ENCODE assay signal across 1 cellular context in the genomic region with DNA sequence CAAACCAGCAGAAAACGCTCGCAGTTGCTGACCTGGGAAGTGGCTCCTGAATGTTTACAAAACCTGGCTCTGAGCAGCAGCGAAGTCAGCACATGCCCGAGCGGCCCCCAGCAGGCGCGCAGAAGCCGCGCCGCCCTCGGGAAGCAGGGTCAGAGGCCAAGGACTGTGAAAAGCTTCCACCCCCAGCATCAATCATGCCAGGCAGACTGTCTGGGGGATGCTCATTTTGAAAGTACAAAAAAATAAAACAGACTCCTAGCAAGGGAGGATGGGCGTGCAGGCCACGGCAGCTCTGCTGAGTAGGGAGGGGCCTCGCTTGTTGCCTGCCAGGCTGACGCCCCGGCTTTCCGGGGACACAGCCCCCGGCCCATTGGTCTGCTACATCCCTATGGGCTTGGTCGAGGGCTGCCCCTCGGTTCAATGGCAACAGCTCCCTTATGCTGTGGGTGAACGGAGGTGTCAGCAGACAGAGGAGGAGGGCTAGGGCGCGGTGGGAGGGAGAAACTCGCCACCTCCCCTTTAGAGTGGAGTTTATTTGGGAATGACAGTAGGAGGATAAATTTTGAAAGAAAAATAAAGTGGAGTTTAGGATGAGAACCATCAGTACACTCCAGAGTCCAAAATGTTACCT.
TF ChIP-seq lines count a peak whose summit lies in the region.

No MANE protein-coding gene starts in this region.

TF ChIP-seq in HepG2, 621 proteins besides CTCF, POLR2A, EP300 and RAD21 (continued from another document and continues in another):
- TF ChIP-seq, protein P1, sequence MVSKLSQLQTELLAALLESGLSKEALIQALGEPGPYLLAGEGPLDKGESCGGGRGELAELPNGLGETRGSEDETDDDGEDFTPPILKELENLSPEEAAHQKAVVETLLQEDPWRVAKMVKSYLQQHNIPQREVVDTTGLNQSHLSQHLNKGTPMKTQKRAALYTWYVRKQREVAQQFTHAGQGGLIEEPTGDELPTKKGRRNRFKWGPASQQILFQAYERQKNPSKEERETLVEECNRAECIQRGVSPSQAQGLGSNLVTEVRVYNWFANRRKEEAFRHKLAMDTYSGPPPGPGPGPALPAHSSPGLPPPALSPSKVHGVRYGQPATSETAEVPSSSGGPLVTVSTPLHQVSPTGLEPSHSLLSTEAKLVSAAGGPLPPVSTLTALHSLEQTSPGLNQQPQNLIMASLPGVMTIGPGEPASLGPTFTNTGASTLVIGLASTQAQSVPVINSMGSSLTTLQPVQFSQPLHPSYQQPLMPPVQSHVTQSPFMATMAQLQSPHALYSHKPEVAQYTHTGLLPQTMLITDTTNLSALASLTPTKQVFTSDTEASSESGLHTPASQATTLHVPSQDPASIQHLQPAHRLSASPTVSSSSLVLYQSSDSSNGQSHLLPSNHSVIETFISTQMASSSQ (IDR thresholded peaks at IDR 0.05; ENCODE audit: low read depth), result no peak
- TF ChIP-seq, protein P1 (CRISPR knock-in tag; IDR thresholded peaks at IDR 0.05; ENCODE audit: borderline replicate concordance), result peak; percentile 76
- TF ChIP-seq NFE2 (CRISPR knock-in tag; IDR thresholded peaks at IDR 0.05) (no peak), RCOR2 (CRISPR knock-in tag; IDR thresholded peaks at IDR 0.05) (peak; percentile 72), ZNF775 (CRISPR knock-in tag; IDR thresholded peaks at IDR 0.05; ENCODE audit: borderline replicate concordance) (no peak; the same call in 1 of the 2 replicates), ZBTB20 (CRISPR knock-in tag; IDR thresholded peaks at IDR 0.05; ENCODE audit: borderline replicate concordance, low read depth) (peak; percentile 92; the same call in 1 of the 2 replicates), ZFX (CRISPR knock-in tag; IDR thresholded peaks at IDR 0.05; ENCODE audit: low read depth) (peak; percentile 56; the same call in 1 of the 2 replicates), TBP (CRISPR knock-in tag; IDR thresholded peaks at IDR 0.05) (no peak), NFATC3 (CRISPR knock-in tag; IDR thresholded peaks at IDR 0.05) (peak; percentile 73; the same call in 1 of the 2 replicates), ZSCAN12 (CRISPR knock-in tag; IDR thresholded peaks at IDR 0.05) (peak; percentile 99), ZFP37 (CRISPR knock-in tag; IDR thresholded peaks at IDR 0.05; ENCODE audit: borderline replicate concordance) (peak; percentile 99), SMAD3 (CRISPR knock-in tag; IDR thresholded peaks at IDR 0.05) (peak; percentile 80; the same call in 1 of the 2 replicates), TAF1 (CRISPR knock-in tag; IDR thresholded peaks at IDR 0.05) (no peak; the same call in 1 of the 2 replicates), ELF3 (CRISPR knock-in tag; IDR thresholded peaks at IDR 0.05) (peak; percentile 89), JUN (CRISPR knock-in tag; IDR thresholded peaks at IDR 0.05) (peak; percentile 58; the same call in 1 of the 2 replicates), SAP130 (CRISPR knock-in tag; IDR thresholded peaks at IDR 0.05; ENCODE audit: low read depth) (peak; percentile 77), RORA (CRISPR knock-in tag; IDR thresholded peaks at IDR 0.05) (peak; percentile 61; the same call in 1 of the 2 replicates), ONECUT2 (CRISPR knock-in tag; IDR thresholded peaks at IDR 0.05) (peak; percentile 59; the same call in 1 of the 2 replicates), DPF2 (CRISPR knock-in tag; IDR thresholded peaks at IDR 0.05; ENCODE audit: borderline replicate concordance, low read depth) (0 out of 2 replicates have a peak, but pooled peaks have one; percentile 21), DNMT1 (CRISPR knock-in tag; IDR thresholded peaks at IDR 0.05) (peak; percentile 59; the same call in 1 of the 2 replicates), LCORL (IDR thresholded peaks at IDR 0.05) (no peak), LCORL (CRISPR knock-in tag; IDR thresholded peaks at IDR 0.05) (peak; percentile 85), ZNF781 (CRISPR knock-in tag; IDR thresholded peaks at IDR 0.05; ENCODE audit: borderline replicate concordance, not compliant biosample characterization) (peak; percentile 99), TARDBP (CRISPR knock-in tag; IDR thresholded peaks at IDR 0.05) (peak; percentile 72; the same call in 1 of the 2 replicates), ERF (CRISPR knock-in tag; IDR thresholded peaks at IDR 0.05) (peak; percentile 99), ZNF383 (CRISPR knock-in tag; IDR thresholded peaks at IDR 0.05; ENCODE audit: borderline replicate concordance) (no peak), ESRRA (CRISPR knock-in tag; IDR thresholded peaks at IDR 0.05; ENCODE audit: low read depth) (peak; percentile 94), ZNF616 (CRISPR knock-in tag; IDR thresholded peaks at IDR 0.05; ENCODE audit: low read depth) (peak; percentile 88; the same call in 1 of the 2 replicates), ZBTB7A (CRISPR knock-in tag; IDR thresholded peaks at IDR 0.05) (peak; percentile 93; the same call in 1 of the 2 replicates), ZNF878 (CRISPR knock-in tag; IDR thresholded peaks at IDR 0.05) (peak; percentile 97)
- TF ChIP-seq, protein P2, sequence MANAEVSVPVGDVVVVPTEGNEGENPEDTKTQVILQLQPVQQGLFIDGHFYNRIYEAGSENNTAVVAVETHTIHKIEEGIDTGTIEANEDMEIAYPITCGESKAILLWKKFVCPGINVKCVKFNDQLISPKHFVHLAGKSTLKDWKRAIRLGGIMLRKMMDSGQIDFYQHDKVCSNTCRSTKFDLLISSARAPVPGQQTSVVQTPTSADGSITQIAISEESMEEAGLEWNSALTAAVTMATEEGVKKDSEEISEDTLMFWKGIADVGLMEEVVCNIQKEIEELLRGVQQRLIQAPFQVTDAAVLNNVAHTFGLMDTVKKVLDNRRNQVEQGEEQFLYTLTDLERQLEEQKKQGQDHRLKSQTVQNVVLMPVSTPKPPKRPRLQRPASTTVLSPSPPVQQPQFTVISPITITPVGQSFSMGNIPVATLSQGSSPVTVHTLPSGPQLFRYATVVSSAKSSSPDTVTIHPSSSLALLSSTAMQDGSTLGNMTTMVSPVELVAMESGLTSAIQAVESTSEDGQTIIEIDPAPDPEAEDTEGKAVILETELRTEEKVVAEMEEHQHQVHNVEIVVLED (CRISPR knock-in tag; IDR thresholded peaks at IDR 0.05; ENCODE audit: borderline replicate concordance), result peak; percentile 58
- TF ChIP-seq, protein P3, sequence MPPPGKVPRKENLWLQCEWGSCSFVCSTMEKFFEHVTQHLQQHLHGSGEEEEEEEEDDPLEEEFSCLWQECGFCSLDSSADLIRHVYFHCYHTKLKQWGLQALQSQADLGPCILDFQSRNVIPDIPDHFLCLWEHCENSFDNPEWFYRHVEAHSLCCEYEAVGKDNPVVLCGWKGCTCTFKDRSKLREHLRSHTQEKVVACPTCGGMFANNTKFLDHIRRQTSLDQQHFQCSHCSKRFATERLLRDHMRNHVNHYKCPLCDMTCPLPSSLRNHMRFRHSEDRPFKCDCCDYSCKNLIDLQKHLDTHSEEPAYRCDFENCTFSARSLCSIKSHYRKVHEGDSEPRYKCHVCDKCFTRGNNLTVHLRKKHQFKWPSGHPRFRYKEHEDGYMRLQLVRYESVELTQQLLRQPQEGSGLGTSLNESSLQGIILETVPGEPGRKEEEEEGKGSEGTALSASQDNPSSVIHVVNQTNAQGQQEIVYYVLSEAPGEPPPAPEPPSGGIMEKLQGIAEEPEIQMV (CRISPR knock-in tag; IDR thresholded peaks at IDR 0.05; ENCODE audit: low read depth), result peak; percentile 91
- TF ChIP-seq, protein P4, sequence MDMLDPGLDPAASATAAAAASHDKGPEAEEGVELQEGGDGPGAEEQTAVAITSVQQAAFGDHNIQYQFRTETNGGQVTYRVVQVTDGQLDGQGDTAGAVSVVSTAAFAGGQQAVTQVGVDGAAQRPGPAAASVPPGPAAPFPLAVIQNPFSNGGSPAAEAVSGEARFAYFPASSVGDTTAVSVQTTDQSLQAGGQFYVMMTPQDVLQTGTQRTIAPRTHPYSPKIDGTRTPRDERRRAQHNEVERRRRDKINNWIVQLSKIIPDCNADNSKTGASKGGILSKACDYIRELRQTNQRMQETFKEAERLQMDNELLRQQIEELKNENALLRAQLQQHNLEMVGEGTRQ (IDR thresholded peaks at IDR 0.05; ENCODE audit: low read depth, low read length), result no peak
- TF ChIP-seq, protein P4 (CRISPR knock-in tag; IDR thresholded peaks at IDR 0.05; ENCODE audit: borderline replicate concordance), result 0 out of 2 replicates have a peak, but pooled peaks have one; percentile 46
- TF ChIP-seq, protein P5, sequence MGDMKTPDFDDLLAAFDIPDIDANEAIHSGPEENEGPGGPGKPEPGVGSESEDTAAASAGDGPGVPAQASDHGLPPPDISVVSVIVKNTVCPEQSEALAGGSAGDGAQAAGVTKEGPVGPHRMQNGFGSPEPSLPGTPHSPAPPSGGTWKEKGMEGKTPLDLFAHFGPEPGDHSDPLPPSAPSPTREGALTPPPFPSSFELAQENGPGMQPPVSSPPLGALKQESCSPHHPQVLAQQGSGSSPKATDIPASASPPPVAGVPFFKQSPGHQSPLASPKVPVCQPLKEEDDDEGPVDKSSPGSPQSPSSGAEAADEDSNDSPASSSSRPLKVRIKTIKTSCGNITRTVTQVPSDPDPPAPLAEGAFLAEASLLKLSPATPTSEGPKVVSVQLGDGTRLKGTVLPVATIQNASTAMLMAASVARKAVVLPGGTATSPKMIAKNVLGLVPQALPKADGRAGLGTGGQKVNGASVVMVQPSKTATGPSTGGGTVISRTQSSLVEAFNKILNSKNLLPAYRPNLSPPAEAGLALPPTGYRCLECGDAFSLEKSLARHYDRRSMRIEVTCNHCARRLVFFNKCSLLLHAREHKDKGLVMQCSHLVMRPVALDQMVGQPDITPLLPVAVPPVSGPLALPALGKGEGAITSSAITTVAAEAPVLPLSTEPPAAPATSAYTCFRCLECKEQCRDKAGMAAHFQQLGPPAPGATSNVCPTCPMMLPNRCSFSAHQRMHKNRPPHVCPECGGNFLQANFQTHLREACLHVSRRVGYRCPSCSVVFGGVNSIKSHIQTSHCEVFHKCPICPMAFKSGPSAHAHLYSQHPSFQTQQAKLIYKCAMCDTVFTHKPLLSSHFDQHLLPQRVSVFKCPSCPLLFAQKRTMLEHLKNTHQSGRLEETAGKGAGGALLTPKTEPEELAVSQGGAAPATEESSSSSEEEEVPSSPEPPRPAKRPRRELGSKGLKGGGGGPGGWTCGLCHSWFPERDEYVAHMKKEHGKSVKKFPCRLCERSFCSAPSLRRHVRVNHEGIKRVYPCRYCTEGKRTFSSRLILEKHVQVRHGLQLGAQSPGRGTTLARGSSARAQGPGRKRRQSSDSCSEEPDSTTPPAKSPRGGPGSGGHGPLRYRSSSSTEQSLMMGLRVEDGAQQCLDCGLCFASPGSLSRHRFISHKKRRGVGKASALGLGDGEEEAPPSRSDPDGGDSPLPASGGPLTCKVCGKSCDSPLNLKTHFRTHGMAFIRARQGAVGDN (CRISPR knock-in tag; IDR thresholded peaks at IDR 0.05), result peak; percentile 100
- TF ChIP-seq, protein P6, sequence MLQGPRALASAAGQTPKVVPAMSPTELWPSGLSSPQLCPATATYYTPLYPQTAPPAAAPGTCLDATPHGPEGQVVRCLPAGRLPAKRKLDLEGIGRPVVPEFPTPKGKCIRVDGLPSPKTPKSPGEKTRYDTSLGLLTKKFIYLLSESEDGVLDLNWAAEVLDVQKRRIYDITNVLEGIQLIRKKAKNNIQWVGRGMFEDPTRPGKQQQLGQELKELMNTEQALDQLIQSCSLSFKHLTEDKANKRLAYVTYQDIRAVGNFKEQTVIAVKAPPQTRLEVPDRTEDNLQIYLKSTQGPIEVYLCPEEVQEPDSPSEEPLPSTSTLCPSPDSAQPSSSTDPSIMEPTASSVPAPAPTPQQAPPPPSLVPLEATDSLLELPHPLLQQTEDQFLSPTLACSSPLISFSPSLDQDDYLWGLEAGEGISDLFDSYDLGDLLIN (CRISPR knock-in tag; IDR thresholded peaks at IDR 0.05; ENCODE audit: borderline replicate concordance), result peak; percentile 96; the same call in 1 of the 2 replicates
- TF ChIP-seq, protein P7, sequence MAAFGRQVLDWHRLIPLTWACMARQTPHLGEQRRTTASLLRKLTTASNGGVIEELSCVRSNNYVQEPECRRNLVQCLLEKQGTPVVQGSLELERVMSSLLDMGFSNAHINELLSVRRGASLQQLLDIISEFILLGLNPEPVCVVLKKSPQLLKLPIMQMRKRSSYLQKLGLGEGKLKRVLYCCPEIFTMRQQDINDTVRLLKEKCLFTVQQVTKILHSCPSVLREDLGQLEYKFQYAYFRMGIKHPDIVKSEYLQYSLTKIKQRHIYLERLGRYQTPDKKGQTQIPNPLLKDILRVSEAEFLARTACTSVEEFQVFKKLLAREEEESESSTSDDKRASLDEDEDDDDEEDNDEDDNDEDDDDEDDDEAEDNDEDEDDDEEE (CRISPR knock-in tag; IDR thresholded peaks at IDR 0.05), result peak; percentile 99
- TF ChIP-seq, protein P8, sequence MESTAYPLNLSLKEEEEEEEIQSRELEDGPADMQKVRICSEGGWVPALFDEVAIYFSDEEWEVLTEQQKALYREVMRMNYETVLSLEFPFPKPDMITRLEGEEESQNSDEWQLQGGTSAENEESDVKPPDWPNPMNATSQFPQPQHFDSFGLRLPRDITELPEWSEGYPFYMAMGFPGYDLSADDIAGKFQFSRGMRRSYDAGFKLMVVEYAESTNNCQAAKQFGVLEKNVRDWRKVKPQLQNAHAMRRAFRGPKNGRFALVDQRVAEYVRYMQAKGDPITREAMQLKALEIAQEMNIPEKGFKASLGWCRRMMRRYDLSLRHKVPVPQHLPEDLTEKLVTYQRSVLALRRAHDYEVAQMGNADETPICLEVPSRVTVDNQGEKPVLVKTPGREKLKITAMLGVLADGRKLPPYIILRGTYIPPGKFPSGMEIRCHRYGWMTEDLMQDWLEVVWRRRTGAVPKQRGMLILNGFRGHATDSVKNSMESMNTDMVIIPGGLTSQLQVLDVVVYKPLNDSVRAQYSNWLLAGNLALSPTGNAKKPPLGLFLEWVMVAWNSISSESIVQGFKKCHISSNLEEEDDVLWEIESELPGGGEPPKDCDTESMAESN (CRISPR knock-in tag; conservative IDR thresholded peaks at IDR 0.05), result peak; percentile 55; the same call in 1 of the 2 replicates
